In genomic region chr17:4896332-4897197, GRCh38 we compare ENCODE assay signal across 22 cellular contexts. TPM values are rescaled to one million over a fixed set of nuclear protein-coding genes. Genes with fewer than 3 reads are reported as not detected.
"Had no signal": no experiment of that assay in that cellular context is flagged by ENCODE, and none has a peak within 500 bp of the region (broad histone marks: within the 10 kb centered on the region; RNA-seq: fewer than 3 reads in every experiment).

No MANE protein-coding gene starts in this region.

- H3K27me3 Mint-ChIP-seq: activated naive CD8-positive, alpha-beta T cell treated with anti-CD3 and anti-CD28 coated beads, Interleukin-2, amount 50 U/mL, for 24 hours; memory B cell had no signal

- H3K4me1 Mint-ChIP-seq: brain had no signal

- H3K9me3 Mint-ChIP-seq: activated naive CD4-positive, alpha-beta T cell treated with anti-CD3 and anti-CD28 coated beads, Interleukin-2, amount 10 ng/mL, durations not matched to agents 7 days and 5 days; activated naive CD8-positive, alpha-beta T cell treated with anti-CD3 and anti-CD28 coated beads, Interleukin-2, amount 50 U/mL, for 24 hours; memory B cell had no signal

- H3K27ac ChIP-seq: colonic mucosa, esophagus muscularis mucosa, gastroesophageal sphincter, heart right ventricle, thyroid gland had no signal

- H3K9me3 ChIP-seq: colonic mucosa, esophagus muscularis mucosa, gastroesophageal sphincter, heart right ventricle, thyroid gland had no signal

- DNase-seq: activated CD4-positive, CD25-positive, alpha-beta regulatory T cell treated with anti-CD3 and anti-CD28 coated beads, Interleukin-2, amount 50 U/mL, for 72 hours; activated CD8-positive, alpha-beta memory T cell treated with anti-CD3 and anti-CD28 coated beads for 24 hours; activated CD8-positive, alpha-beta memory T cell treated with anti-CD3 and anti-CD28 coated beads, Interleukin-2, amount 50 U/mL, for 48 hours; activated effector memory CD4-positive, alpha-beta T cell treated with Interleukin-2 at 50 U/mL for 16 hours; activated naive CD4-positive, alpha-beta T cell treated with anti-CD3 and anti-CD28 coated beads, Interleukin-2, amount 10 ng/mL, durations not matched to agents 7 days and 5 days; activated naive CD8-positive, alpha-beta T cell treated with anti-CD3 and anti-CD28 coated beads, Interleukin-2, amount 50 U/mL, for 24 hours; activated T-cell treated with anti-CD3 and anti-CD28 coated beads, Interleukin-2, amount 50 U/mL, for 48 hours; central memory CD4-positive, alpha-beta T cell; colonic mucosa; heart right ventricle; naive thymus-derived CD4-positive, alpha-beta T cell; retina; stimulated activated CD4-positive, alpha-beta T cell treated with anti-CD3 and anti-CD28 coated beads, Interleukin-12 subunit alpha, Interleukin-12 subunit beta, amount 100 ng/mL, for 4 hours; stimulated activated CD4-positive, alpha-beta T cell treated with anti-CD3 and anti-CD28 coated beads, Interleukin-1b, Interleukin-23, amount 100 ng/mL, for 48 hours; stimulated activated CD8-positive, alpha-beta memory T cell treated with anti-CD3 and anti-CD28 coated beads, Interleukin-4, amount 100 ng/mL, for 48 hours; stimulated activated naive CD4-positive, alpha-beta T cell treated with Interleukin-2 at 50 U/mL for 16 hours; T1000; thyroid gland had no signal

- H3K4me3 ChIP-seq: colonic mucosa, esophagus muscularis mucosa, gastroesophageal sphincter, heart right ventricle, thyroid gland had no signal

- H3K27ac Mint-ChIP-seq: activated naive CD8-positive, alpha-beta T cell treated with anti-CD3 and anti-CD28 coated beads, Interleukin-2, amount 50 U/mL, for 24 hours; memory B cell had no signal

- H3K4me3 Mint-ChIP-seq: activated naive CD4-positive, alpha-beta T cell treated with anti-CD3 and anti-CD28 coated beads, Interleukin-2, amount 10 ng/mL, durations not matched to agents 7 days and 5 days; activated naive CD8-positive, alpha-beta T cell treated with anti-CD3 and anti-CD28 coated beads, Interleukin-2, amount 50 U/mL, for 24 hours; brain; memory B cell; naive thymus-derived CD4-positive, alpha-beta T cell had no signal

- ATAC-seq: activated naive CD8-positive, alpha-beta T cell treated with anti-CD3 and anti-CD28 coated beads, Interleukin-2, amount 50 U/mL, for 24 hours; gastroesophageal sphincter; heart right ventricle; naive thymus-derived CD4-positive, alpha-beta T cell had no signal

RNA-seq across cellular contexts. Expression of gene GP1BA, which starts 35.5 kb away (rescaled TPM):
- polyA plus RNA-seq: naive thymus-derived CD4-positive, alpha-beta T cell had no signal
